ENCODE assay signal across 29 cellular contexts in the genomic region with DNA sequence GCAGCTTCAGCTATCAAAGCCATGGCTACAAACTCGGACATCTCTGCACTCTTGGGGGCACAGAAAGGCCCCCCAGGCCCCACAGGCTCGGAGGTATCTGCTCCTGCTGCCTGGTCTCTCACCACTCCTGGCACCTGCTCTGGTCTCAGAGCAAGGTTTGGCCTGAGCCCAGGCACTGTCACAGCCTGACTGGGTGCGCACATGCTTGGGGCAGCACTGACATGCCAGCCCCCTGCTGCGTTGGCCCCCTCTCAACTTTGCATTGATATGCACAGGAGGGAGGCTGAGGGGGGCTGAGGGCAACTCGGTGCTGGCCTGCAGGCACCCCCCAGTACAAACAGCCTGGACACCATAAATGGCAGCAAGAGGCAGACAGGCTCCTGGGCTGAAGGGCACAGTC. TPM values are rescaled to one million over a fixed set of nuclear protein-coding genes. Genes with fewer than 3 reads are reported as not detected.
"Had no signal": no experiment of that assay in that cellular context is flagged by ENCODE, and none has a peak within 500 bp of the region (broad histone marks: within the 10 kb centered on the region; RNA-seq: fewer than 3 reads in every experiment).

No MANE protein-coding gene starts in this region.

- ATAC-seq: activated CD8-positive, alpha-beta T cell treated with anti-CD3 and anti-CD28 coated beads, Interleukin-2, amount 10 ng/mL, durations not matched to agents 7 days and 5 days; body of pancreas had no signal

- H3K36me3 Mint-ChIP-seq: activated naive CD4-positive, alpha-beta T cell treated with anti-CD3 and anti-CD28 coated beads, Interleukin-2, amount 50 U/mL, for 24 hours; activated naive CD8-positive, alpha-beta T cell treated with anti-CD3 and anti-CD28 coated beads, Interleukin-2, amount 10 ng/mL, durations not matched to agents 7 days and 5 days had no signal

- H3K4me3 Mint-ChIP-seq: activated CD4-positive, alpha-beta T cell treated with anti-CD3 and anti-CD28 coated beads, Interleukin-2, amount 10 ng/mL, durations not matched to agents 7 days and 5 days; activated CD8-positive, alpha-beta T cell treated with anti-CD3 and anti-CD28 coated beads, Interleukin-2, amount 10 ng/mL, durations not matched to agents 7 days and 5 days; activated naive CD4-positive, alpha-beta T cell treated with anti-CD3 and anti-CD28 coated beads, Interleukin-2, amount 50 U/mL, for 24 hours; activated naive CD8-positive, alpha-beta T cell treated with anti-CD3 and anti-CD28 coated beads, Interleukin-2, amount 10 ng/mL, durations not matched to agents 7 days and 5 days; activated T-cell treated with anti-CD3 and anti-CD28 coated beads, Interleukin-2, amount 50 U/mL, for 24 hours had no signal

- H3K9me3 Mint-ChIP-seq: activated naive CD4-positive, alpha-beta T cell treated with anti-CD3 and anti-CD28 coated beads, Interleukin-2, amount 50 U/mL, for 24 hours had no signal

- H3K27ac Mint-ChIP-seq: activated CD4-positive, alpha-beta T cell treated with anti-CD3 and anti-CD28 coated beads, Interleukin-2, amount 10 ng/mL, durations not matched to agents 7 days and 5 days; activated CD8-positive, alpha-beta T cell treated with anti-CD3 and anti-CD28 coated beads, Interleukin-2, amount 10 ng/mL, durations not matched to agents 7 days and 5 days; activated naive CD4-positive, alpha-beta T cell treated with anti-CD3 and anti-CD28 coated beads, Interleukin-2, amount 50 U/mL, for 24 hours; activated naive CD8-positive, alpha-beta T cell treated with anti-CD3 and anti-CD28 coated beads, Interleukin-2, amount 10 ng/mL, durations not matched to agents 7 days and 5 days; activated T-cell treated with anti-CD3 and anti-CD28 coated beads, Interleukin-2, amount 50 U/mL, for 24 hours; activated T-helper 2 cell treated with anti-CD3 and anti-CD28 coated beads, Interferon-gamma antibody, Interleukin-2, Interleukin-4, amounts not matched to agents 10 μg/mL and 5 μg/mL and 100 μg/mL, durations not matched to agents 14 hours and 24 hours and 36 hours had no signal

- H3K4me1 Mint-ChIP-seq: activated CD4-positive, alpha-beta T cell treated with anti-CD3 and anti-CD28 coated beads, Interleukin-2, amount 10 ng/mL, durations not matched to agents 7 days and 5 days; activated naive CD4-positive, alpha-beta T cell treated with anti-CD3 and anti-CD28 coated beads, Interleukin-2, amount 50 U/mL, for 24 hours; activated naive CD8-positive, alpha-beta T cell treated with anti-CD3 and anti-CD28 coated beads, Interleukin-2, amount 10 ng/mL, durations not matched to agents 7 days and 5 days had no signal

- H3K27me3 Mint-ChIP-seq: activated CD4-positive, alpha-beta T cell treated with anti-CD3 and anti-CD28 coated beads, Interleukin-2, amount 10 ng/mL, durations not matched to agents 7 days and 5 days; activated naive CD4-positive, alpha-beta T cell treated with anti-CD3 and anti-CD28 coated beads, Interleukin-2, amount 50 U/mL, for 24 hours; activated naive CD8-positive, alpha-beta T cell treated with anti-CD3 and anti-CD28 coated beads, Interleukin-2, amount 10 ng/mL, durations not matched to agents 7 days and 5 days; activated T-cell treated with anti-CD3 and anti-CD28 coated beads, Interleukin-2, amount 50 U/mL, for 24 hours had no signal

- DNase-seq: activated CD4-positive, alpha-beta T cell treated with anti-CD3 and anti-CD28 coated beads for 1 hour; activated CD4-positive, alpha-beta T cell treated with anti-CD3 and anti-CD28 coated beads, Interleukin-2, amount 10 ng/mL, durations not matched to agents 7 days and 5 days; activated CD4-positive, alpha-beta T cell treated with anti-CD3 and anti-CD28 coated beads, Interleukin-2, amount 50 U/mL, for 48 hours; activated CD4-positive, CD25-positive, alpha-beta regulatory T cell; activated CD8-positive, alpha-beta T cell treated with anti-CD3 and anti-CD28 coated beads, Interleukin-2, amount 10 ng/mL, durations not matched to agents 7 days and 5 days; activated gamma-delta T cell; activated naive CD4-positive, alpha-beta T cell treated with Interleukin-2 at 50 U/mL for 16 hours; activated naive CD8-positive, alpha-beta T cell treated with anti-CD3 and anti-CD28 coated beads, Interleukin-2, amount 10 ng/mL, durations not matched to agents 7 days and 5 days; activated T-cell treated with anti-CD3 and anti-CD28 coated beads, Interleukin-2, amount 50 U/mL, for 24 hours; body of pancreas; caudate nucleus; MM.1S; MV-4-11; NCI-H1092; NCI-H1436 treated with DMSO at 0.1 percent for 48 hours; NCI-H1694 treated with DMSO at 0.1 percent for 48 hours; NCI-H2029; NCI-H345; NCI-H524 treated with DMSO at 0.1 percent for 48 hours; PC-9; SHP77; SJCRH30; T1000; WERI-Rb-1 had no signal

RNA-seq across cellular contexts. Expression of a gene that starts 27.1 kb away (rescaled TPM):
- total RNA-seq: activated CD4-positive, alpha-beta T cell treated with anti-CD3 and anti-CD28 coated beads, Interleukin-2, amount 10 ng/mL, durations not matched to agents 7 days and 5 days; activated CD8-positive, alpha-beta T cell treated with anti-CD3 and anti-CD28 coated beads, Interleukin-2, amount 10 ng/mL, durations not matched to agents 7 days and 5 days; activated naive CD8-positive, alpha-beta T cell treated with anti-CD3 and anti-CD28 coated beads, Interleukin-2, amount 10 ng/mL, durations not matched to agents 7 days and 5 days; activated T-helper 2 cell treated with anti-CD3 and anti-CD28 coated beads, Interferon-gamma antibody, Interleukin-2, Interleukin-4, amounts not matched to agents 10 μg/mL and 5 μg/mL and 100 μg/mL, durations not matched to agents 14 hours and 24 hours and 36 hours; OCI-LY7; PC-9; T-helper 1 cell treated with Interleukin-12 subunit alpha and Interleukin-12 subunit beta and Interleukin-4 antibody, amounts not matched to agents 30 ng/mL and 1 ng/mL, for 36 hours; T-helper 2 cell treated with Interferon-gamma antibody and Interleukin-4, amounts not matched to agents 100 ng/mL and 5 ng/mL, for 36 hours had no signal
